Comparison of ENCODE assay signal across 12 cellular contexts in the genomic region with DNA sequence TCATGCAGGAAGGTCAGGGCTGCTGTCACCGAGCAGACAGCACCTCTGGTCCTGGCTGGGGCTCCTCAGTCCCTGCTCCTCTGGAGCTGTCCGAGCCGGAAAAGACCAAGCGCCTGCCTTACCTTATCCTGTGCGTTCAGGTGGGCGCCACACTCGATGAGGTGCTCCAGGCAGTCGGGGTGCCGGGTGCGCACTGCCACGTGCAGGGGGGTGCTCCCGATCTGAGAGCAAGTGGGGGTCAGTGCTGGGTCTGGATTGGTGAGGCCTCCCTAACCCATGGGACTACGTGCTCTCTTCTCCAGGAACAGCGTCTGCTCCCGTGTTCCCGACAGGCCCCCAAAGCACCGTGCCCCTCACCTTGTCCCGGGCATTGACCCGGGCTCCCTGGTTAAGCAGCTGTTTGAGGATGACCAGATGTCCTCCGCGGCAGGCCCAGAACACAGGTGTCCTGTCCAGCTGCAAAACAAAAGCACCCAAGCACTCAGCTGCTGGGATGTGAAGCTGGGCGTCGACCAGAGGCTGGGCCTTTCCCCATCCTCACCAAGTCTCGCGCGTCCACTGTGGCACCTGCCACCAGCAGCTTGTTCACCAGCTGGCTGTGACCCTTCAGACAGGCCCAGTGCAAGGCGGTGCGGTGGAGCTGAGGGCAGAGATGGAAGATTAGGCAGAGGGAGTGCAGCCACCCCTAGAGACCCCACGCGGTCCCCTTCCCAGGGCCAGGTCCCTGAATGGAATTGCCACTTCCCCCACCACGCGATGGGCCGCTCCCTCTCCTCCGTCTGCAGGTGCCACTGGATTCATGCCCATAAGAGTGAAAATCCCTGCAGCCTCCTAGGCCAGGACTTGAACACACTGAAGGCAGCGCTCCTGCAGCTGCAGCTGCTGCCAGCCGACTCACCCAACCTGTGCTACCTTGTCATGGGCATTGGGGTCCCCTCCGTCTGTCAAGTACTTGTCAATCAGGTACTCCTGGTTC. TPM values are rescaled to one million over a fixed set of nuclear protein-coding genes. Genes with fewer than 3 reads are reported as not detected.
DNase-seq lines count a peak whose midpoint lies in the region; ATAC-seq and TF ChIP-seq lines count a peak whose summit lies in the region.
"Had no signal": no experiment of that assay in that cellular context is flagged by ENCODE, and none has a peak within 500 bp of the region (broad histone marks: within the 10 kb centered on the region; RNA-seq: fewer than 3 reads in every experiment).

No MANE protein-coding gene starts in this region.

- H3K9ac ChIP-seq in BLaER1: peak overlapping the region; percentile 43; the same call in 1 of the 2 replicates

- ATAC-seq in activated naive CD8-positive, alpha-beta T cell treated with anti-CD3 and anti-CD28 coated beads, Interleukin-2, amount 10 ng/mL, durations not matched to agents 7 days and 5 days (ENCODE audit: low read depth): no peak
- ATAC-seq in naive thymus-derived CD4-positive, alpha-beta T cell: no peak
- ATAC-seq in HG03097 (IDR thresholded peaks at IDR 0.05; ENCODE audit: low FRiP score, unreplicated experiment): no peak
- ATAC-seq in foreskin keratinocyte: no peak

- H3K36me3 ChIP-seq in BLaER1 (peaks cover 62% of the 10 kb centered on the region), DOHH2 (ENCODE audit: control insufficient read depth, low read length) (peaks cover under 1% of the 10 kb centered on the region)
- peaks cover 0 to 1% (median 0%) of the 10 kb centered on the region in 3 experiments for H3K36me3 ChIP-seq in naive thymus-derived CD4-positive, alpha-beta T cell (ENCODE audit: control insufficient read depth in 2 of 3, insufficient read depth in 3 of 3, low read length in 3 of 3)

- no peaks in the 10 kb centered on the region for H3K9me3 Mint-ChIP-seq in activated naive CD8-positive, alpha-beta T cell treated with anti-CD3 and anti-CD28 coated beads, Interleukin-2, amount 10 ng/mL, durations not matched to agents 7 days and 5 days
- H3K9me3 Mint-ChIP-seq in naive thymus-derived CD4-positive, alpha-beta T cell: peaks cover 0 to 3% (median 0%) of the 10 kb centered on the region in 11 donors

- H3K4me1 ChIP-seq in BLaER1: peaks cover 36% of the 10 kb centered on the region
- peaks cover 17% of the 10 kb centered on the region for H3K4me1 ChIP-seq in DOHH2 (ENCODE audit: control insufficient read depth, low read length)
- peaks cover 12 to 16% of the 10 kb centered on the region in 2 donors for H3K4me1 ChIP-seq in naive thymus-derived CD4-positive, alpha-beta T cell (ENCODE audit: control insufficient read depth in 2 of 2, insufficient read depth in 2 of 2, low read length in 2 of 2)
- no peaks in the 10 kb centered on the region for H3K4me1 ChIP-seq in foreskin keratinocyte

- H4K20me1 ChIP-seq in BLaER1: no peaks in the 10 kb centered on the region
- H4K20me1 ChIP-seq in DOHH2 (ENCODE audit: control insufficient read depth, insufficient read depth, low read depth, low read length): no peaks in the 10 kb centered on the region

- no peaks in the 10 kb centered on the region for H3K27me3 Mint-ChIP-seq in activated naive CD8-positive, alpha-beta T cell treated with anti-CD3 and anti-CD28 coated beads, Interleukin-2, amount 10 ng/mL, durations not matched to agents 7 days and 5 days
- H3K27me3 Mint-ChIP-seq in naive thymus-derived CD4-positive, alpha-beta T cell: no peaks in the 10 kb centered on the region

- peaks cover 7% of the 10 kb centered on the region for H3K36me3 Mint-ChIP-seq in activated naive CD8-positive, alpha-beta T cell treated with anti-CD3 and anti-CD28 coated beads, Interleukin-2, amount 10 ng/mL, durations not matched to agents 7 days and 5 days
- peaks cover 0 to 9% (median 0%) of the 10 kb centered on the region in 5 donors for H3K36me3 Mint-ChIP-seq in naive thymus-derived CD4-positive, alpha-beta T cell

- peak overlapping the region; percentile 61 for H3K27ac Mint-ChIP-seq in activated naive CD8-positive, alpha-beta T cell treated with anti-CD3 and anti-CD28 coated beads, Interleukin-2, amount 10 ng/mL, durations not matched to agents 7 days and 5 days
- H3K27ac Mint-ChIP-seq in naive thymus-derived CD4-positive, alpha-beta T cell: peak overlapping the region in 8 of 9 donors; percentile 28 to 85 (median 56)

- no peaks in the 10 kb centered on the region for H3F3A ChIP-seq in DOHH2 (ENCODE audit: control insufficient read depth, insufficient read depth)

- H3K4me3 ChIP-seq in BLaER1 (peak overlapping the region; percentile 46; the same call in 1 of the 2 replicates), DOHH2 (ENCODE audit: low read length) (peak overlapping the region; percentile 42)
- H3K4me3 ChIP-seq in naive thymus-derived CD4-positive, alpha-beta T cell (ENCODE audit: low read length): peak overlapping the region; percentile 56

- TF ChIP-seq CTCF in DOHH2 (IDR thresholded peaks at IDR 0.05; ENCODE audit: low read depth, low read length, poor library complexity, severe bottlenecking) (no peak), foreskin keratinocyte (conservative IDR thresholded peaks at IDR 0.05) (no peak)

- peak overlapping the region; percentile 73 for H3K27ac ChIP-seq in BLaER1
- H3K27ac ChIP-seq in DOHH2 (ENCODE audit: low read depth, low read length): no peak overlapping the region
- H3K27ac ChIP-seq in naive thymus-derived CD4-positive, alpha-beta T cell (ENCODE audit: low read depth, low read length): peak overlapping the region; percentile 22
- H3K27ac ChIP-seq in foreskin keratinocyte: no peak overlapping the region
- H3K27ac ChIP-seq: C4-2B, esophagus muscularis mucosa had no signal

- H3K4me3 Mint-ChIP-seq in activated naive CD8-positive, alpha-beta T cell treated with anti-CD3 and anti-CD28 coated beads, Interleukin-2, amount 10 ng/mL, durations not matched to agents 7 days and 5 days: peak overlapping the region; percentile 37
- peak overlapping the region; percentile 36 to 83 (median 51) for H3K4me3 Mint-ChIP-seq in naive thymus-derived CD4-positive, alpha-beta T cell

- H3K27me3 ChIP-seq in BLaER1 (no peaks in the 10 kb centered on the region), DOHH2 (ENCODE audit: control insufficient read depth, low read length) (no peaks in the 10 kb centered on the region), foreskin keratinocyte (no peaks in the 10 kb centered on the region)
- H3K27me3 ChIP-seq in naive thymus-derived CD4-positive, alpha-beta T cell (ENCODE audit: control insufficient read depth in 2 of 2, insufficient read depth in 2 of 2, low read length in 2 of 2): no peaks in the 10 kb centered on the region
- H3K27me3 ChIP-seq: esophagus muscularis mucosa had no signal

- POLR2A ChIA-PET in activated naive CD8-positive, alpha-beta T cell treated with anti-CD3 and anti-CD28 coated beads, Interleukin-2, amount 10 ng/mL, durations not matched to agents 7 days and 5 days (lab: Charles Lee): interaction anchor here (0.8 to 2.8 kb wide), 4 partner anchors 17 to 123 kb away, joined by 3 to 16 read pairs (median 4); a partner anchor contains a TSS
- POLR2A ChIA-PET in naive thymus-derived CD4-positive, alpha-beta T cell (lab: Charles Lee): interaction anchor here (0.6 to 4.4 kb wide), 9 partner anchors 9 to 112 kb away, joined by 3 to 48 read pairs (median 3); a partner anchor contains a TSS

- intact Hi-C loops in naive thymus-derived CD4-positive, alpha-beta T cell (cut with micrococcal nuclease): loop anchor here (1.0 to 2.0 kb wide), 3 partner anchors 18 to 24 kb away; a partner anchor contains a TSS

- no peak for DNase-seq in activated naive CD8-positive, alpha-beta T cell treated with anti-CD3 and anti-CD28 coated beads, Interleukin-2, amount 10 ng/mL, durations not matched to agents 7 days and 5 days
- no peak for DNase-seq in naive thymus-derived CD4-positive, alpha-beta T cell
- DNase-seq in foreskin keratinocyte (no peak), NCI-H2227 (lab: John Stamatoyannopoulos, UW; ENCODE audit: unreplicated experiment) (no peak)
- DNase-seq in stimulated activated CD4-positive, alpha-beta T cell treated with anti-CD3 and anti-CD28 coated beads, Interleukin-4, amount 100 ng/mL, for 1 hour: no peak
- DNase-seq: GF-D8, NCI-H2081 had no signal

- H3K79me2 ChIP-seq in DOHH2 (ENCODE audit: control insufficient read depth, low read length): no peaks in the 10 kb centered on the region

- H3K4me2 ChIP-seq in BLaER1 (peak overlapping the region; percentile 83), DOHH2 (ENCODE audit: low read length) (peak overlapping the region; percentile 40)

- no peaks in the 10 kb centered on the region for H3K9me3 ChIP-seq in BLaER1
- no peaks in the 10 kb centered on the region for H3K9me3 ChIP-seq in DOHH2 (ENCODE audit: control insufficient read depth, insufficient read depth, low read length)
- no peaks in the 10 kb centered on the region for H3K9me3 ChIP-seq in naive thymus-derived CD4-positive, alpha-beta T cell (ENCODE audit: control insufficient read depth in 2 of 3, low read length in 3 of 3)
- H3K9me3 ChIP-seq: esophagus muscularis mucosa had no signal

- CTCF ChIA-PET in naive thymus-derived CD4-positive, alpha-beta T cell (lab: Charles Lee): interaction anchor here (1.1 to 1.6 kb wide), 3 partner anchors 17 to 111 kb away, joined by 3 to 5 read pairs (median 5); a partner anchor contains a TSS

- no peaks in the 10 kb centered on the region for H3K9me2 ChIP-seq in DOHH2 (replicated peaks; ENCODE audit: control insufficient read depth, low read length)

- H3K4me1 Mint-ChIP-seq in activated naive CD8-positive, alpha-beta T cell treated with anti-CD3 and anti-CD28 coated beads, Interleukin-2, amount 10 ng/mL, durations not matched to agents 7 days and 5 days: peaks cover 20% of the 10 kb centered on the region
- peaks cover 0 to 30% (median 18%) of the 10 kb centered on the region in 7 donors for H3K4me1 Mint-ChIP-seq in naive thymus-derived CD4-positive, alpha-beta T cell

RNA-seq across cellular contexts. Expression of a gene that starts 3.7 kb away (rescaled TPM):
- total RNA-seq in activated naive CD8-positive, alpha-beta T cell treated with anti-CD3 and anti-CD28 coated beads, Interleukin-2, amount 10 ng/mL, durations not matched to agents 7 days and 5 days: 10 to 100 TPM; 16.5 to 17.8 TPM
- total RNA-seq in naive thymus-derived CD4-positive, alpha-beta T cell: 10 to 100 TPM in 4 of 5 experiments, 1 to 10 TPM in 1; 9.4 to 19.8 (median 17.8) TPM
- under 1 TPM; 0.64 to 0.87 TPM for polyA plus RNA-seq in naive thymus-derived CD4-positive, alpha-beta T cell
- total RNA-seq in foreskin keratinocyte: 0.92 and 1.2 TPM in 2 replicates
- polyA plus RNA-seq in foreskin keratinocyte: 0.57 and 0.59 TPM in 2 replicates

RNA-seq across cellular contexts. Expression of a gene that starts 17.7 kb away (rescaled TPM):
- 10 to 100 TPM; 31.2 to 33.9 TPM for total RNA-seq in activated naive CD8-positive, alpha-beta T cell treated with anti-CD3 and anti-CD28 coated beads, Interleukin-2, amount 10 ng/mL, durations not matched to agents 7 days and 5 days
- 10 to 100 TPM; 12.0 to 38.4 (median 16.4) TPM for total RNA-seq in naive thymus-derived CD4-positive, alpha-beta T cell
- polyA plus RNA-seq in naive thymus-derived CD4-positive, alpha-beta T cell: 10 to 100 TPM; 15.6 to 19.9 TPM
- total RNA-seq in foreskin keratinocyte: 10.5 and 10.6 TPM in 2 replicates
- 19.0 and 19.2 TPM in 2 replicates for polyA plus RNA-seq in foreskin keratinocyte

RNA-seq across cellular contexts. Expression of a gene that starts 24.1 kb away (rescaled TPM):
- total RNA-seq in activated naive CD8-positive, alpha-beta T cell treated with anti-CD3 and anti-CD28 coated beads, Interleukin-2, amount 10 ng/mL, durations not matched to agents 7 days and 5 days: 10 to 100 TPM; 34.6 to 34.7 TPM
- total RNA-seq in naive thymus-derived CD4-positive, alpha-beta T cell: 10 to 100 TPM; 32.1 to 51.5 (median 44.6) TPM
- 1 to 10 TPM; 4.0 to 5.8 TPM for polyA plus RNA-seq in naive thymus-derived CD4-positive, alpha-beta T cell
- total RNA-seq in foreskin keratinocyte: 3.8 and 4.7 TPM in 2 replicates
- 2.6 and 2.7 TPM in 2 replicates for polyA plus RNA-seq in foreskin keratinocyte

RNA-seq across cellular contexts. Expression of a gene that starts 29.7 kb away (rescaled TPM):
- 10 to 100 TPM; 28.8 to 30.6 TPM for total RNA-seq in activated naive CD8-positive, alpha-beta T cell treated with anti-CD3 and anti-CD28 coated beads, Interleukin-2, amount 10 ng/mL, durations not matched to agents 7 days and 5 days
- total RNA-seq in naive thymus-derived CD4-positive, alpha-beta T cell: 10 to 100 TPM; 33.5 to 74.7 (median 44.1) TPM
- 1 to 10 TPM; 3.1 to 5.1 TPM for polyA plus RNA-seq in naive thymus-derived CD4-positive, alpha-beta T cell
- total RNA-seq in foreskin keratinocyte: 9.5 and 10.5 TPM in 2 replicates
- 6.2 and 6.6 TPM in 2 replicates for polyA plus RNA-seq in foreskin keratinocyte

Comparison
In these comparisons a context has a peak if more than half of its experiments do, and no peak if none do; other contexts are left out.
1. H3K27ac ChIP-seq: peak in BLaER1 (single experiment) and naive thymus-derived CD4-positive, alpha-beta T cell (single experiment); none in DOHH2 (single experiment) and foreskin keratinocyte (single experiment).
2. Peak in every context shown above with its lines, with median percentiles within 50 percentile points of each other: H3K4me3 ChIP-seq.